Comparison of ENCODE assay signal across 8 cellular contexts in genomic region chr22:31945971-31946680, GRCh38. TPM values are rescaled to one million over a fixed set of nuclear protein-coding genes. Genes with fewer than 3 reads are reported as not detected.
DNase-seq lines count a peak whose midpoint lies in the region; ATAC-seq, FAIRE-seq and TF ChIP-seq lines count a peak whose summit lies in the region.

No MANE protein-coding gene starts in this region.

- no peak for TF ChIP-seq CTCF in foreskin fibroblast (IDR thresholded peaks at IDR 0.05; ENCODE audit: low read depth, low read length)

- DNase-seq in GM12892 (ENCODE audit: insufficient read length) (no peak), SJSA1 (ENCODE audit: low read depth in 1 of 2, low spot score in 2 of 2) (no peak), foreskin fibroblast (peak in 1 of 2 donors; percentile 55), HPDE6-E6E7 (ENCODE audit: extremely low spot score) (no peak), NOMO-1 treated with DMSO at 0.1 percent for 48 hours (lab: John Stamatoyannopoulos, UW; ENCODE audit: unreplicated experiment) (no peak)

- H3K9me3 ChIP-seq in SJSA1 (replicated peaks) (peaks cover 5% of the 10 kb centered on the region), skeletal muscle satellite cell (replicated peaks; ENCODE audit: low read length) (no peaks in the 10 kb centered on the region)

- H3K4me2 ChIP-seq in skeletal muscle satellite cell (ENCODE audit: low read length) = peak overlapping the region; percentile 93

- H3K36me3 ChIP-seq in SJSA1 = peaks cover 63% of the 10 kb centered on the region
- H3K36me3 ChIP-seq in skeletal muscle satellite cell (ENCODE audit: insufficient read depth, low read length) = peaks cover 30% of the 10 kb centered on the region

- peak; percentile 40 for FAIRE-seq in GM12892 (lab: Jason Lieb, UNC)

- peaks cover 38% of the 10 kb centered on the region for H3K4me1 ChIP-seq in SJSA1 (replicated peaks)
- H3K4me1 ChIP-seq in skeletal muscle satellite cell (ENCODE audit: control insufficient read depth, insufficient read depth, low read length) = peaks cover 38% of the 10 kb centered on the region

- peak overlapping the region; percentile 100 for H3K4me3 ChIP-seq in SJSA1
- H3K4me3 ChIP-seq in foreskin fibroblast (ENCODE audit: low read depth in 1 of 2, low read length in 2 of 2) = peak overlapping the region; percentile 77 to 96
- H3K4me3 ChIP-seq in skeletal muscle satellite cell (ENCODE audit: low read length) = peak overlapping the region; percentile 97

- TF ChIP-seq POLR2A in GM12892 (IDR thresholded peaks at IDR 0.05; ENCODE audit: low read depth, low read length) = no peak

- no peak for ATAC-seq in GM18519 (IDR thresholded peaks at IDR 0.05; ENCODE audit: low FRiP score, unreplicated experiment)
- no peak for ATAC-seq in esophagus mucosa

- peak overlapping the region; percentile 93 for H3K9ac ChIP-seq in skeletal muscle satellite cell (ENCODE audit: low read depth, low read length)

- no peaks in the 10 kb centered on the region for H3K27me3 ChIP-seq in SJSA1 (replicated peaks)
- no peaks in the 10 kb centered on the region for H3K27me3 ChIP-seq in skeletal muscle satellite cell (ENCODE audit: control insufficient read depth, insufficient read depth, low read length)

- peak overlapping the region; percentile 97 for H3K27ac ChIP-seq in SJSA1

RNA-seq across cellular contexts. Expression of gene YWHAH, which starts 1.8 kb away (rescaled TPM):
- 78.1 TPM for polyA plus RNA-seq in GM12892 (2012; ENCODE audit: missing spikeins)
- 236 and 273 TPM in 2 replicates for total RNA-seq in SJSA1 (2014; rRNA removed; shearing (Covaris generic))
- 81.9 and 90.4 TPM in 2 replicates for total RNA-seq in skeletal muscle satellite cell (2012; rRNA removed)
- 58.3 TPM for total RNA-seq in esophagus mucosa
